Comparison of ENCODE assay signal across 19 cellular contexts in the genomic region with DNA sequence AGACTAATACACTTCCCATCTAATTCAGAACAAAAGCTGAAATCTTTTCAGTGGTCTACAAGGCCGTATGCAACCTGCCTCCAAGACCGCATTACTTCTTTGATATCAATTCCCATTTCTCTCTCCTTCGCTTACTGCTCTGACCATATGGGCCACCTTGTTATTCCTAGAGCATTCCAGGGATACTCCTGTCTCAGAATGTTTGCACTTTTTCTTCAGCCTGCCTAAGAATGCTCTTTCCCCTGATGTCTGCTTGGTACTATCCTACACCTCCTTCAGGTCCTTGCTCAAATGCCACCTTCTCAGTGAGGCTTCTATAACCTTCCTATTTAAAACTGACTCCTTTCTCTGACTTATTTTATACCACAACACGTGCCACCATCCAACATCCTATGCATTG.
DNase-seq lines count a peak whose midpoint lies in the region; ATAC-seq and TF ChIP-seq lines count a peak whose summit lies in the region.
"Had no signal": no experiment of that assay in that cellular context is flagged by ENCODE, and none has a peak within 500 bp of the region (broad histone marks: within the 10 kb centered on the region; RNA-seq: fewer than 3 reads in every experiment).

No MANE protein-coding gene starts in this region.

- no peaks in the 10 kb centered on the region for H3K79me2 ChIP-seq in H9 (ENCODE audit: insufficient read depth, low read length)

- DNase-seq in H9 (no peak), NCI-H146 treated with DMSO at 0.1 percent for 48 hours (lab: John Stamatoyannopoulos, UW; ENCODE audit: unreplicated experiment) (no peak), NAMALWA (ENCODE audit: low spot score) (no peak), mucosa of gallbladder (ENCODE audit: low spot score) (no peak)
- no peak for DNase-seq in central memory CD8-positive, alpha-beta T cell (ENCODE audit: low spot score in 2 of 2)
- no peak for DNase-seq in naive thymus-derived CD8-positive, alpha-beta T cell
- DNase-seq: activated effector memory CD4-positive, alpha-beta T cell treated with anti-CD3 and anti-CD28 coated beads, Interleukin-2, amount 50 U/mL, for 16 hours; COR-L47; hippocampal formation; islet precursor cell; mesenchymal stem cell; NCI-H187 treated with DMSO at 0.1 percent for 48 hours; NCI-H510A treated with DMSO at 0.1 percent for 48 hours; SHP77 treated with DMSO at 0.1 percent for 48 hours had no signal

- no peak overlapping the region for H3K18ac ChIP-seq in H9 (ENCODE audit: insufficient read length, low read depth, low read length)

- peaks cover 3 to 7% of the 10 kb centered on the region in 2 experiments; a peak in 4 of 5 replicates for H3K9me3 Mint-ChIP-seq in H9
- no peaks in the 10 kb centered on the region for H3K9me3 Mint-ChIP-seq in central memory CD8-positive, alpha-beta T cell
- peaks cover 0 to 27% (median 7%) of the 10 kb centered on the region in 9 donors for H3K9me3 Mint-ChIP-seq in naive thymus-derived CD8-positive, alpha-beta T cell

- peak overlapping the region; percentile 39 for H2AK5ac ChIP-seq in H9 (ENCODE audit: insufficient read length, low read length)

- H3K23ac ChIP-seq in H9 (ENCODE audit: insufficient read length, low read depth, low read length): no peak overlapping the region

- H2BK120ac ChIP-seq in H9 (ENCODE audit: low read depth, low read length, poor library complexity, severe bottlenecking): no peak overlapping the region

- ATAC-seq in central memory CD8-positive, alpha-beta T cell (replicated peaks; ENCODE audit: extremely low read depth, poor library complexity, severe bottlenecking): no peak
- no peak for ATAC-seq in naive thymus-derived CD8-positive, alpha-beta T cell
- ATAC-seq in HG03442 (IDR thresholded peaks at IDR 0.05; ENCODE audit: unreplicated experiment): no peak
- ATAC-seq: activated CD4-positive, CD25-positive, alpha-beta regulatory T cell treated with anti-CD3 and anti-CD28 coated beads, Interleukin-2, amount 50 U/mL, for 24 hours; stimulated activated effector memory CD8-positive, alpha-beta T cell treated with anti-CD3 and anti-CD28 coated beads, Interleukin-12 subunit alpha, Interleukin-12 subunit beta, amount 100 ng/mL, for 72 hours had no signal

- H2BK5ac ChIP-seq in H9 (ENCODE audit: insufficient read length, low read length): no peak overlapping the region

- no peak overlapping the region for H3K4me2 ChIP-seq in H9 (ENCODE audit: insufficient read depth, insufficient read length, low read length)

- no peaks in the 10 kb centered on the region for H3K27me3 Mint-ChIP-seq in H9 (ENCODE audit: low read depth)
- H3K27me3 Mint-ChIP-seq in central memory CD8-positive, alpha-beta T cell: no peaks in the 10 kb centered on the region
- no peaks in the 10 kb centered on the region for H3K27me3 Mint-ChIP-seq in naive thymus-derived CD8-positive, alpha-beta T cell

- WGBS in H9 (ENCODE audit: extremely low coverage, insufficient read length, low lambda C conversion rate): no CpG with 5 or more reads among the region's 4 CpGs

- H3K9ac ChIP-seq in H9 (ENCODE audit: extremely low read depth, insufficient read length, low read length): no peak overlapping the region

- no peaks in the 10 kb centered on the region for H3K79me1 ChIP-seq in H9 (ENCODE audit: insufficient read depth, low read depth, low read length, poor library complexity, severe bottlenecking)

- H3K4ac ChIP-seq in H9 (ENCODE audit: low read depth, low read length): no peak overlapping the region

- no peak overlapping the region for H3K4me3 Mint-ChIP-seq in H9
- no peak overlapping the region for H3K4me3 Mint-ChIP-seq in central memory CD8-positive, alpha-beta T cell
- H3K4me3 Mint-ChIP-seq in naive thymus-derived CD8-positive, alpha-beta T cell: no peak overlapping the region
- H3K4me3 Mint-ChIP-seq: stimulated activated effector memory CD8-positive, alpha-beta T cell treated with anti-CD3 and anti-CD28 coated beads, Interleukin-12 subunit alpha, Interleukin-12 subunit beta, amount 100 ng/mL, for 72 hours had no signal

- H3K36me3 Mint-ChIP-seq in H9 (ENCODE audit: insufficient read depth in 1 of 3, low read depth in 3 of 3): peaks cover 7 to 18% (median 7%) of the 10 kb centered on the region in 3 experiments; a peak in 6 of 7 replicates
- peaks cover 7% of the 10 kb centered on the region for H3K36me3 Mint-ChIP-seq in central memory CD8-positive, alpha-beta T cell (ENCODE audit: insufficient read depth)
- peaks cover 30 to 43% (median 43%) of the 10 kb centered on the region in 3 donors for H3K36me3 Mint-ChIP-seq in naive thymus-derived CD8-positive, alpha-beta T cell
- H3K36me3 Mint-ChIP-seq: stimulated activated effector memory CD8-positive, alpha-beta T cell treated with anti-CD3 and anti-CD28 coated beads, Interleukin-12 subunit alpha, Interleukin-12 subunit beta, amount 100 ng/mL, for 72 hours had no signal

- POLR2A ChIA-PET in naive thymus-derived CD8-positive, alpha-beta T cell (lab: Charles Lee): no interaction called here

- no peak overlapping the region for H4K91ac ChIP-seq in H9 (ENCODE audit: insufficient read length, low read depth, low read length)

- no peaks in the 10 kb centered on the region for H3K23me2 ChIP-seq in H9 (ENCODE audit: insufficient read length, low read depth, low read length, poor library complexity, severe bottlenecking)

- H3K4me1 ChIP-seq in H9 (ENCODE audit: insufficient read depth, low read length): 0 out of 2 replicates have a peak, but pooled peaks cover 3% of the 10 kb centered on the region

- H3K27ac Mint-ChIP-seq in H9: peak overlapping the region in 2 of 3 experiments; percentile 12 to 53; a peak in 2 of 7 replicates
- peak overlapping the region; percentile 15 for H3K27ac Mint-ChIP-seq in central memory CD8-positive, alpha-beta T cell (ENCODE audit: low read depth)
- peak overlapping the region; percentile 25 to 94 (median 88) for H3K27ac Mint-ChIP-seq in naive thymus-derived CD8-positive, alpha-beta T cell

- no peak overlapping the region for H3K14ac ChIP-seq in H9 (ENCODE audit: insufficient read depth, low read length)

- no peak overlapping the region for H3T11ph ChIP-seq in H9 (ENCODE audit: low read length)

- H4K5ac ChIP-seq in H9 (ENCODE audit: insufficient read length, low read depth, low read length): no peak overlapping the region

- no peak overlapping the region for H2BK15ac ChIP-seq in H9 (ENCODE audit: low read depth, low read length)

- peak overlapping the region; percentile 63 for H2BK12ac ChIP-seq in H9 (ENCODE audit: insufficient read length, low read depth, low read length)

- peak overlapping the region; percentile 24; the same call in 1 of the 2 replicates for H3K27ac ChIP-seq in C4-2B
- H3K27ac ChIP-seq in H9 (ENCODE audit: insufficient read length, low read depth, low read length): no peak overlapping the region

- TF ChIP-seq CTCF in C4-2B (conservative IDR thresholded peaks at IDR 0.05): no peak
- TF ChIP-seq CTCF in H9 (conservative IDR thresholded peaks at IDR 0.05): no peak

- no peak overlapping the region for H2AFZ ChIP-seq in H9 (ENCODE audit: low read length)

- no peaks in the 10 kb centered on the region for H3K9me3 ChIP-seq in H9 (ENCODE audit: control insufficient read depth, low read depth, low read length)
- H3K9me3 ChIP-seq: upper lobe of left lung had no signal

- H2BK20ac ChIP-seq in H9 (ENCODE audit: low read depth, low read length, poor library complexity, severe bottlenecking): no peak overlapping the region

- no peaks in the 10 kb centered on the region for H4K20me1 ChIP-seq in H9 (ENCODE audit: control insufficient read depth, insufficient read depth, insufficient read length)

- H3K56ac ChIP-seq in H9 (ENCODE audit: insufficient read length, low read depth, low read length): no peak overlapping the region

- H4K8ac ChIP-seq in H9 (replicated peaks; ENCODE audit: insufficient read length, low read depth, low read length): no peak overlapping the region

- peaks cover 17% of the 10 kb centered on the region in 2 experiments for H3K4me1 Mint-ChIP-seq in H9
- peaks cover 31% of the 10 kb centered on the region for H3K4me1 Mint-ChIP-seq in central memory CD8-positive, alpha-beta T cell
- H3K4me1 Mint-ChIP-seq in naive thymus-derived CD8-positive, alpha-beta T cell: peaks cover 25 to 68% (median 66%) of the 10 kb centered on the region in 4 donors

- no peaks in the 10 kb centered on the region for H3K27me3 ChIP-seq in H9 (ENCODE audit: insufficient read depth, low read length)
- H3K27me3 ChIP-seq: upper lobe of left lung had no signal

Comparison
In these comparisons a context has a peak if more than half of its experiments do, and no peak if none do; other contexts are left out.
1. H3K27ac Mint-ChIP-seq: peak in every context shown above with its lines; median percentile 88 in naive thymus-derived CD8-positive, alpha-beta T cell; 32 in H9; 15 in central memory CD8-positive, alpha-beta T cell.